ENCODE assay signal across 8 cellular contexts in genomic region chr7:2313450-2314208, GRCh38. TPM values are rescaled to one million over a fixed set of nuclear protein-coding genes. Genes with fewer than 3 reads are reported as not detected.
A peak's percentile ranks its signal among the peaks of the same experiment; 100 is the strongest.
DNase-seq lines count a peak whose midpoint lies in the region; ATAC-seq and TF ChIP-seq lines count a peak whose summit lies in the region.

No MANE protein-coding gene starts in this region.

- peaks cover 13% of the 10 kb centered on the region for H3K4me1 Mint-ChIP-seq in brain

- H3K4me3 ChIP-seq in BLaER1 (peak overlapping the region; percentile 89), Karpas-422 (ENCODE audit: low read length) (peak overlapping the region; percentile 92), stomach (peak overlapping the region; percentile 71 to 98 (median 95))

- TF ChIP-seq EP300 in stomach (IDR thresholded peaks at IDR 0.05), result no peak

- TF ChIP-seq CTCF in brain (conservative IDR thresholded peaks at IDR 0.05), result no peak
- no peak for TF ChIP-seq CTCF in stomach (IDR thresholded peaks at IDR 0.05)

- peaks cover 9% of the 10 kb centered on the region for H4K20me1 ChIP-seq in BLaER1
- H4K20me1 ChIP-seq in Karpas-422 (ENCODE audit: insufficient read depth, low read depth, low read length), result no peaks in the 10 kb centered on the region

- peak overlapping the region in 4 of 5 experiments; percentile 93 to 98 (median 93) for H3K4me3 Mint-ChIP-seq in brain

- peaks cover 18% of the 10 kb centered on the region for H3K36me3 ChIP-seq in BLaER1
- H3K36me3 ChIP-seq in Karpas-422 (ENCODE audit: insufficient read depth, low read length), result no peaks in the 10 kb centered on the region
- H3K36me3 ChIP-seq in stomach, result peaks cover 0 to 13% (median 7%) of the 10 kb centered on the region in 4 donors

- H3K27ac Mint-ChIP-seq in brain, result peak overlapping the region; percentile 52 to 80 (median 70)

- peaks cover 4% of the 10 kb centered on the region for H3K27me3 Mint-ChIP-seq in brain

- H3K9me2 ChIP-seq in Karpas-422 (replicated peaks; ENCODE audit: insufficient read depth, low read length), result no peaks in the 10 kb centered on the region

- H3K4me1 ChIP-seq in BLaER1 (peaks cover 64% of the 10 kb centered on the region), Karpas-422 (ENCODE audit: low read length) (peaks cover 16% of the 10 kb centered on the region), stomach (peaks cover 0 to 25% (median 15%) of the 10 kb centered on the region in 4 donors)

- ATAC-seq in GM19463 (IDR thresholded peaks at IDR 0.05; ENCODE audit: unreplicated experiment), result peak; percentile 9

- 22 to 53% (median 28%) methylated on average over 18 to 42 of the region's 42 CpGs for WGBS in stomach, 5 donors

- peaks cover 10% of the 10 kb centered on the region for H3K36me3 Mint-ChIP-seq in brain

- no peak for TF ChIP-seq POLR2A in stomach (IDR thresholded peaks at IDR 0.05)

- peaks cover 4% of the 10 kb centered on the region; the same call in 1 of the 2 replicates for H3K79me2 ChIP-seq in Karpas-422 (ENCODE audit: low read length)

- peak; percentile 43 for DNase-seq in Karpas-422
- peak; percentile 9 for DNase-seq in kidney glomerular epithelial cell (lab: John Stamatoyannopoulos, UW)
- peak; percentile 34 for DNase-seq in stomach
- no peak for DNase-seq in COR-L47 (lab: John Stamatoyannopoulos, UW)
- no peak for DNase-seq in amniotic stem cell (lab: John Stamatoyannopoulos, UW)

- no peaks in the 10 kb centered on the region for H3K9me3 Mint-ChIP-seq in brain

- intact Hi-C loops in stomach (cut with DNase I; ENCODE audit: low total_unique reads), result no loop called here

- peak overlapping the region; percentile 96 for H3K4me2 ChIP-seq in BLaER1
- H3K4me2 ChIP-seq in Karpas-422 (ENCODE audit: low read depth, low read length, poor library complexity, severe bottlenecking), result peak overlapping the region; percentile 87

- no peaks in the 10 kb centered on the region for H3K27me3 ChIP-seq in BLaER1
- no peaks in the 10 kb centered on the region for H3K27me3 ChIP-seq in Karpas-422 (ENCODE audit: low read length)
- no peaks in the 10 kb centered on the region for H3K27me3 ChIP-seq in stomach

- H2AFZ ChIP-seq in Karpas-422 (ENCODE audit: low read length), result peak overlapping the region; percentile 86; the same call in 1 of the 2 replicates

- H3K9me3 ChIP-seq in BLaER1 (no peaks in the 10 kb centered on the region), Karpas-422 (ENCODE audit: low read length) (peaks cover 7% of the 10 kb centered on the region; the same call in 1 of the 2 replicates), stomach (no peaks in the 10 kb centered on the region)

- H3K9ac ChIP-seq in BLaER1, result peak overlapping the region; percentile 90
- peak overlapping the region; percentile 84 for H3K9ac ChIP-seq in Karpas-422 (ENCODE audit: low read length)

- H3K27ac ChIP-seq in BLaER1, result peak overlapping the region; percentile 88
- no peak overlapping the region for H3K27ac ChIP-seq in Karpas-422 (ENCODE audit: low read length)
- H3K27ac ChIP-seq in stomach, result peak overlapping the region; percentile 77 to 93 (median 85)

RNA-seq across cellular contexts. Expression of gene SNX8, which starts 0.6 kb away (rescaled TPM):
- total RNA-seq in Karpas-422 (2014; rRNA removed; shearing (Covaris generic); ENCODE audit: low replicate concordance), result 2.6 and 6.3 TPM in 2 replicates
- polyA plus RNA-seq in brain (ENCODE audit: insufficient read depth, low read depth, low replicate concordance) (23.5 TPM), stomach (10 to 100 TPM; 11.7 to 13.4 (median 12.4) TPM)
- 10 to 100 TPM in 3 of 5 donors, 1 to 10 TPM in 2; 7.7 to 72.9 (median 11.6) TPM for total RNA-seq in stomach

RNA-seq across cellular contexts. Expression of gene EIF3B, which starts 41.0 kb away (rescaled TPM):
- total RNA-seq in Karpas-422 (2014; rRNA removed; shearing (Covaris generic); ENCODE audit: low replicate concordance), result 87.0 and 152 TPM in 2 replicates
- polyA plus RNA-seq in brain (ENCODE audit: insufficient read depth, low read depth, low replicate concordance), result 120 TPM
- total RNA-seq in stomach, result 100 to 1,000 TPM; 115 to 373 (median 150) TPM
- polyA plus RNA-seq in stomach, result 10 to 100 TPM; 64.8 to 90.1 (median 88.3) TPM

Comparison
In these comparisons a context has a peak if more than half of its experiments do, and no peak if none do; other contexts are left out.
1. DNase-seq: peak in Karpas-422 (single experiment), kidney glomerular epithelial cell (single experiment) and stomach (single experiment); none in COR-L47 (single experiment) and amniotic stem cell (single experiment).
2. Peak in every context shown above with its lines, with median percentiles within 50 percentile points of each other: H3K4me3 ChIP-seq.